Comparison of ENCODE assay signal across 1 cellular context in the genomic region with DNA sequence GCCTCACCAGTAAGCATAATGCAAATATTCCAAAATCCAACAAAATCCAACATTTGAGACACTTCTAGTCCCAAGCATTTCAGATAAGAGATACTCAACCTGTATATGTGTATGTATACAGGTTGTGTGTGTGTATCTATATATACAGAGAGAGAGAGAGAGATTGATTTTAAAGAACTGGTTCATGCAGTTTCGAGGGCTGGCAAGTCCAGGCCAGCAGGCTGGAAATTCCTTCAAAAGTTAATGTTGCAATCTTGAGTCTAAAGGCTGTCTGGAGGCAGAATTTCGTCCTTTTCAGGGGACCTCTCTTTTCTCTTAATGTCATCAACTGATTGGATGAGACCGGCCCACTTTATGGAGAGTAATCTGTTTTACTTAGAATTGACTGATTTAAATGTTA.
TF ChIP-seq lines count a peak whose summit lies in the region.

No MANE protein-coding gene starts in this region.

TF ChIP-seq in IMR-90, 13 proteins besides CTCF, POLR2A, EP300 and RAD21:
- TF ChIP-seq MAZ (IDR thresholded peaks at IDR 0.05; ENCODE audit: borderline replicate concordance, low read depth, low read length), result no peak
- TF ChIP-seq CEBPB (IDR thresholded peaks at IDR 0.05; ENCODE audit: low read depth, low read length), result peak; percentile 40; the same call in 1 of the 2 replicates
TF ChIP-seq in IMR-90: peak in this region for 1.
